ENCODE assay signal across 23 cellular contexts in the genomic region with DNA sequence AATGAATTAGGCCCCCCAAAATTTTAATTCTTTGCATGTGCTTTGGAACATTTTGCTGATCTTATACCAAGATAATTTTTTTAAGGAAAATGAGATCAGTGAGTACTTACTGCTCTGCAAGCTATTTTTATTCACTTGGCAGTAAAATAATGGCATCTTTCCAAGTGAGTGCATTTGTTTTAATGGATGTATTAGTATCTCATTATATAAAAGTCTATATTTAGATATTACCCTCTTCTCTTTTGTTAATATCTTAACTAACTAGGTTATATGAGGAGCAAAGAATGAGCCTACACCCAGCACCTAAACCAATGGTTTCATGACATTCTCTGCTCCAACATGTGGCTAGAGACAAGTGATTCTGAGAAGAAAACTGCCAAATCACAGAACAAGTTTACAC. TPM values are rescaled to one million over a fixed set of nuclear protein-coding genes. Genes with fewer than 3 reads are reported as not detected.
DNase-seq lines count a peak whose midpoint lies in the region; ATAC-seq and TF ChIP-seq lines count a peak whose summit lies in the region.
"Had no signal": no experiment of that assay in that cellular context is flagged by ENCODE, and none has a peak within 500 bp of the region (broad histone marks: within the 10 kb centered on the region; RNA-seq: fewer than 3 reads in every experiment).

No MANE protein-coding gene starts in this region.

- no peak overlapping the region for H3K4me3 Mint-ChIP-seq in naive thymus-derived CD4-positive, alpha-beta T cell
- H3K4me3 Mint-ChIP-seq: activated T-cell treated with anti-CD3 and anti-CD28 coated beads, Interleukin-2, amount 50 U/mL, for 4 hours; stimulated activated effector memory CD8-positive, alpha-beta T cell treated with anti-CD3 and anti-CD28 coated beads, Interleukin-12 subunit alpha, Interleukin-12 subunit beta, amount 100 ng/mL, for 72 hours had no signal

- POLR2A ChIA-PET in naive thymus-derived CD4-positive, alpha-beta T cell (lab: Charles Lee), result no interaction called here

- H3K4me1 ChIP-seq in thyroid gland, result peaks cover 0 to 4% of the 10 kb centered on the region in 2 donors
- H3K4me1 ChIP-seq in naive thymus-derived CD4-positive, alpha-beta T cell (ENCODE audit: control insufficient read depth in 2 of 2, insufficient read depth in 2 of 2, low read length in 2 of 2), result no peaks in the 10 kb centered on the region
- H3K4me1 ChIP-seq: Peyer's patch had no signal

- no peaks in the 10 kb centered on the region for H3K36me3 ChIP-seq in thyroid gland
- H3K36me3 ChIP-seq in naive thymus-derived CD4-positive, alpha-beta T cell (ENCODE audit: control insufficient read depth in 2 of 3, insufficient read depth in 3 of 3, low read length in 3 of 3), result no peaks in the 10 kb centered on the region
- H3K36me3 ChIP-seq: Peyer's patch had no signal

- H3K4me3 ChIP-seq in thyroid gland (replicated peaks in 1 of 3), result no peak overlapping the region
- H3K4me3 ChIP-seq in naive thymus-derived CD4-positive, alpha-beta T cell (ENCODE audit: low read length), result no peak overlapping the region
- H3K4me3 ChIP-seq: coronary artery, K562, Peyer's patch had no signal

- ATAC-seq in naive thymus-derived CD4-positive, alpha-beta T cell, result no peak
- ATAC-seq: activated T-cell treated with anti-CD3 and anti-CD28 coated beads, Interleukin-2, amount 50 U/mL, for 4 hours; K562 had no signal

- TF ChIP-seq POLR2A in thyroid gland (IDR thresholded peaks at IDR 0.05), result no peak

- H3K9me3 Mint-ChIP-seq in naive thymus-derived CD4-positive, alpha-beta T cell, result no peaks in the 10 kb centered on the region
- H3K9me3 Mint-ChIP-seq: activated naive CD4-positive, alpha-beta T cell treated with anti-CD3 and anti-CD28 coated beads, Interleukin-2, amount 50 U/mL, for 72 hours; activated T-cell treated with anti-CD3 and anti-CD28 coated beads, Interleukin-2, amount 50 U/mL, for 4 hours; stimulated activated effector memory CD8-positive, alpha-beta T cell treated with anti-CD3 and anti-CD28 coated beads, Interleukin-12 subunit alpha, Interleukin-12 subunit beta, amount 100 ng/mL, for 72 hours had no signal

- DNase-seq in DMS 273 (lab: John Stamatoyannopoulos, UW; ENCODE audit: unreplicated experiment), result peak; percentile 14
- no peak for DNase-seq in DMS 273 treated with DMSO at 0.1 percent for 48 hours (lab: John Stamatoyannopoulos, UW)
- peak; percentile 19 for DNase-seq in dermis blood vessel endothelial cell
- DNase-seq in myocyte (ENCODE audit: low read depth), result peak; percentile 60
- no peak for DNase-seq in thyroid gland
- DNase-seq in naive thymus-derived CD4-positive, alpha-beta T cell, result no peak
- no peak for DNase-seq in activated CD4-positive, alpha-beta T cell treated with anti-CD3 and anti-CD28 coated beads, Interleukin-2, amount 50 U/mL, for 4 hours
- no peak for DNase-seq in SK-N-DZ (ENCODE audit: low spot score)
- DNase-seq: activated T-cell treated with anti-CD3 and anti-CD28 coated beads, Interleukin-2, amount 50 U/mL, for 4 hours; DMS79 treated with DMSO at 0.1 percent for 48 hours; hypothalamus; islet precursor cell; mammary epithelial cell; MM.1S; NCI-H2029; NCI-H446 treated with DMSO at 0.1 percent for 48 hours; NK-92 treated with Interleukin-12 subunit alpha and Interleukin-12 subunit beta, amount 100 ng/mL, for 24 hours; Peyer's patch; trophoblast cell had no signal

- no peaks in the 10 kb centered on the region for H3K36me3 Mint-ChIP-seq in naive thymus-derived CD4-positive, alpha-beta T cell
- H3K36me3 Mint-ChIP-seq: activated naive CD4-positive, alpha-beta T cell treated with anti-CD3 and anti-CD28 coated beads, Interleukin-2, amount 50 U/mL, for 72 hours; stimulated activated effector memory CD8-positive, alpha-beta T cell treated with anti-CD3 and anti-CD28 coated beads, Interleukin-12 subunit alpha, Interleukin-12 subunit beta, amount 100 ng/mL, for 72 hours had no signal

- H3K27me3 ChIP-seq in thyroid gland, result no peaks in the 10 kb centered on the region
- H3K27me3 ChIP-seq in naive thymus-derived CD4-positive, alpha-beta T cell (ENCODE audit: control insufficient read depth in 2 of 2, insufficient read depth in 2 of 2, low read length in 2 of 2), result no peaks in the 10 kb centered on the region
- H3K27me3 ChIP-seq: Peyer's patch had no signal

- peak overlapping the region; percentile 82 to 89 (median 88) for H3K27ac ChIP-seq in thyroid gland
- H3K27ac ChIP-seq in naive thymus-derived CD4-positive, alpha-beta T cell (ENCODE audit: low read depth, low read length), result no peak overlapping the region

- H3K27ac Mint-ChIP-seq in naive thymus-derived CD4-positive, alpha-beta T cell, result no peak overlapping the region
- H3K27ac Mint-ChIP-seq: activated naive CD4-positive, alpha-beta T cell treated with anti-CD3 and anti-CD28 coated beads, Interleukin-2, amount 50 U/mL, for 72 hours; stimulated activated effector memory CD8-positive, alpha-beta T cell treated with anti-CD3 and anti-CD28 coated beads, Interleukin-12 subunit alpha, Interleukin-12 subunit beta, amount 100 ng/mL, for 72 hours had no signal

- peaks cover 0 to 3% (median 0%) of the 10 kb centered on the region in 7 donors for H3K4me1 Mint-ChIP-seq in naive thymus-derived CD4-positive, alpha-beta T cell
- H3K4me1 Mint-ChIP-seq: stimulated activated effector memory CD8-positive, alpha-beta T cell treated with anti-CD3 and anti-CD28 coated beads, Interleukin-12 subunit alpha, Interleukin-12 subunit beta, amount 100 ng/mL, for 72 hours had no signal

- intact Hi-C loops in thyroid gland (cut with DNase I), result no loop called here
- intact Hi-C loops in naive thymus-derived CD4-positive, alpha-beta T cell (cut with micrococcal nuclease), result no loop called here

- H3K27me3 Mint-ChIP-seq in naive thymus-derived CD4-positive, alpha-beta T cell, result no peaks in the 10 kb centered on the region

- H3K9me3 ChIP-seq in thyroid gland, result no peaks in the 10 kb centered on the region
- H3K9me3 ChIP-seq in naive thymus-derived CD4-positive, alpha-beta T cell (ENCODE audit: control insufficient read depth in 2 of 3, low read length in 3 of 3), result no peaks in the 10 kb centered on the region
- H3K9me3 ChIP-seq: Peyer's patch had no signal

- CTCF ChIA-PET in naive thymus-derived CD4-positive, alpha-beta T cell (lab: Charles Lee), result interaction anchor here (0.6 to 1.4 kb wide), 2 partner anchors 43 to 89 kb away, joined by 3 to 4 read pairs; no protein-coding TSS in a partner anchor

- no peak for TF ChIP-seq CTCF in thyroid gland (IDR thresholded peaks at IDR 0.05)

RNA-seq across cellular contexts. Expression of a gene that starts 21.1 kb away (rescaled TPM):
- total RNA-seq in dermis blood vessel endothelial cell, result 10.4 and 17.7 TPM in 2 replicates
- 32.5 and 40.2 TPM in 2 replicates for total RNA-seq in myocyte
- polyA plus RNA-seq in myocyte (2012), result 61.9 TPM
- total RNA-seq in thyroid gland, result 10 to 100 TPM; 34.0 to 59.4 (median 45.8) TPM
- total RNA-seq in naive thymus-derived CD4-positive, alpha-beta T cell, result 100 to 1,000 TPM in 4 of 5 experiments, 10 to 100 TPM in 1; 87.3 to 130 (median 118) TPM
- 100 to 1,000 TPM in 1 of 2 donors, 10 to 100 TPM in 1; 74.7 to 102 TPM for polyA plus RNA-seq in naive thymus-derived CD4-positive, alpha-beta T cell
- 13.5 and 16.3 TPM in 2 replicates for polyA plus RNA-seq in SK-N-DZ (2014; cell fraction: cytosol; rRNA removed)
- polyA plus RNA-seq in SK-N-DZ (2014; cell fraction: nucleus; rRNA removed), result 29.3 and 39.9 TPM in 2 replicates

RNA-seq across cellular contexts. Expression of a gene that starts 42.4 kb away (rescaled TPM):
- total RNA-seq in dermis blood vessel endothelial cell (66.4 and 102 TPM in 2 replicates), myocyte (184 and 222 TPM in 2 replicates), thyroid gland (100 to 1,000 TPM in 2 of 4 donors, 10 to 100 TPM in 2; 46.5 to 395 (median 89.3) TPM)
- 2,270 TPM for polyA plus RNA-seq in myocyte (2012)
- 100 to 1,000 TPM in 2 of 5 experiments, 10 to 100 TPM in 3; 47.0 to 117 (median 85.2) TPM for total RNA-seq in naive thymus-derived CD4-positive, alpha-beta T cell
- 10 to 100 TPM; 70.5 to 99.1 TPM for polyA plus RNA-seq in naive thymus-derived CD4-positive, alpha-beta T cell
- 8.7 and 8.8 TPM in 2 replicates for polyA plus RNA-seq in SK-N-DZ (2014; cell fraction: cytosol; rRNA removed)
- 3.7 and 5.9 TPM in 2 replicates for polyA plus RNA-seq in SK-N-DZ (2014; cell fraction: nucleus; rRNA removed)

RNA-seq across cellular contexts. Expression of a gene that starts 56.8 kb away (rescaled TPM):
- total RNA-seq in dermis blood vessel endothelial cell (9.2 and 11.8 TPM in 2 replicates), myocyte (11.0 and 13.9 TPM in 2 replicates), thyroid gland (10 to 100 TPM; 11.0 to 18.1 (median 14.5) TPM)
- polyA plus RNA-seq in myocyte (2012), result 3.7 TPM
- total RNA-seq in naive thymus-derived CD4-positive, alpha-beta T cell, result 10 to 100 TPM in 4 of 5 experiments, 1 to 10 TPM in 1; 7.5 to 17.8 (median 14.7) TPM
- 10 to 100 TPM in 1 of 2 donors, 1 to 10 TPM in 1; 4.8 to 10.6 TPM for polyA plus RNA-seq in naive thymus-derived CD4-positive, alpha-beta T cell
- polyA plus RNA-seq in SK-N-DZ (2014; cell fraction: cytosol; rRNA removed), result 4.5 and 4.9 TPM in 2 replicates
- 7.2 and 7.8 TPM in 2 replicates for polyA plus RNA-seq in SK-N-DZ (2014; cell fraction: nucleus; rRNA removed)

Comparison
In these comparisons a context has a peak if more than half of its experiments do, and no peak if none do; other contexts are left out.
1. DNase-seq: peak in DMS 273 (single experiment), dermis blood vessel endothelial cell (single experiment) and myocyte (single experiment); none in DMS 273 treated with DMSO at 0.1 percent for 48 hours (single experiment), thyroid gland (0 of 2), naive thymus-derived CD4-positive, alpha-beta T cell (0 of 9), activated CD4-positive, alpha-beta T cell treated with anti-CD3 and anti-CD28 coated beads, Interleukin-2, amount 50 U/mL, for 4 hours (0 of 2) and SK-N-DZ (single experiment).